Comparison of ENCODE assay signal across 20 cellular contexts in the genomic region with DNA sequence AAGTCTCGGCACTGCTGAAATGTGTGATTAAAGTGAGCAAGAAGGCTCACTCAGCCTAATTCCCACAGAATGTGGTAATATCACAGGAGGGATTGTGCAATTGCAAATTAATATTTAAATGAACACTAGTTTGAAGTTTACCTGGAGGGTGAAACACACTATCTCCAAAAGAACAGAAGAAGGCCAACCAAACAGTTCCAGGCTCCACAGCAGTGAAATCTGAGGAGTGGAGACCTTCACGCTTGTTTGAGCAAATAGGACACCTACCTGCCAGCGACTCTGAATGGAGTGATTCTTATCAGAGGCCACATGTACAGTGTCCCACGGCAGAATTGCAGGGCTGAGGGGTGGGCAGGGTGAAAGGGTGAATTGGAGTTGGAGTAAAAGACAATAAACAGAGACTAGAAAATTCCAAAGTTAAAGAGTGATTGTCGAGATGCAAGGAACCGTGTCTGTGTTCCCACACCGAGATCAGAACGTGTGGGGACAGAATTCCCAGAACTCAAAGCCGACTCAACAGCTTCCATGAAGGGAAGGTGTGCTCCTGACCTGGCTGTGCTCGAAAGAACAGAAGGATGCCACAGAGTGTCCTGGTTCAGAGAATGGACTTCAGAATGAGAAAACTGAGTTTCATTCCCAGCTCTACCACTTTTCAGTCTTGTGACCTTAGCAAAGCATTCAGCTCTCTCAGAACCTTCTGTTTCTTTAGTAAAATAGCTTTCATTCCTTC.
A peak's percentile ranks its signal among the peaks of the same experiment; 100 is the strongest.
DNase-seq lines count a peak whose midpoint lies in the region; ATAC-seq, FAIRE-seq and TF ChIP-seq lines count a peak whose summit lies in the region.
"Had no signal": no experiment of that assay in that cellular context is flagged by ENCODE, and none has a peak within 500 bp of the region (broad histone marks: within the 10 kb centered on the region; RNA-seq: fewer than 3 reads in every experiment).

No MANE protein-coding gene starts in this region.

- H3K4me3 ChIP-seq in GM12878 (no peak overlapping the region), psoas muscle (peak overlapping the region; percentile 19)
- H3K4me3 ChIP-seq: left ventricle myocardium inferior had no signal

- POLR2A ChIA-PET in GM12878 (lab: Charles Lee), result no interaction called here

- intact Hi-C loops in GM12878 (cut with micrococcal nuclease; ENCODE audit: unreplicated experiment) (no loop called here), psoas muscle (cut with DNase I) (no loop called here)
- intact Hi-C loops in activated T-helper 1 cell treated with anti-CD3 and anti-CD28 coated beads, Interleukin-12 subunit alpha, Interleukin-12 subunit beta, Interleukin-2, Interleukin-4 antibody, amounts not matched to agents 30 ng/mL and 10 ng/mL and 1 ng/mL, durations not matched to agents 14 hours and 24 hours and 36 hours (cut with micrococcal nuclease), result no loop called here

- in situ Hi-C loops in GM12878 (cut with MboI), result no loop called here

- peaks cover 7% of the 10 kb centered on the region for H3K27me3 Mint-ChIP-seq in activated T-helper 1 cell treated with anti-CD3 and anti-CD28 coated beads, Interleukin-12 subunit alpha, Interleukin-12 subunit beta, Interleukin-2, Interleukin-4 antibody, amounts not matched to agents 30 ng/mL and 10 ng/mL and 1 ng/mL, durations not matched to agents 14 hours and 24 hours and 36 hours (ENCODE audit: insufficient read depth)

- RAD21 ChIA-PET in GM12878 (lab: Charles Lee; ENCODE audit: unreplicated experiment), result no interaction called here

- H3K27me3 ChIP-seq in GM12878 (replicated peaks in 1 of 2; ENCODE audit: control insufficient read depth in 2 of 2, insufficient read depth in 2 of 2, low read length in 1 of 2) (no peaks in the 10 kb centered on the region), psoas muscle (ENCODE audit: insufficient read depth in 3 of 3, low read length in 2 of 3) (no peaks in the 10 kb centered on the region)

- H3K4me1 ChIP-seq in GM12878 (ENCODE audit: control insufficient read depth, insufficient read depth, low read length) (no peaks in the 10 kb centered on the region), psoas muscle (peaks cover 14% of the 10 kb centered on the region)
- H3K4me1 ChIP-seq: left ventricle myocardium inferior had no signal

- peak; percentile 64 for FAIRE-seq in GM12878 (lab: Jason Lieb, UNC)
- FAIRE-seq: astrocyte, endometrium had no signal

- H3K9ac ChIP-seq in GM12878 (ENCODE audit: control insufficient read depth, insufficient read depth, low read length), result no peak overlapping the region
- H3K9ac ChIP-seq: KMS-11 had no signal

- TF ChIP-seq RAD21 in Ishikawa (IDR thresholded peaks at IDR 0.05; ENCODE audit: low read depth), result no peak
- no peak for TF ChIP-seq RAD21 in GM12878 (IDR thresholded peaks at IDR 0.05; ENCODE audit: insufficient read depth, low read depth, low read length)

- H3K4me3 Mint-ChIP-seq in activated T-helper 1 cell treated with anti-CD3 and anti-CD28 coated beads, Interleukin-12 subunit alpha, Interleukin-12 subunit beta, Interleukin-2, Interleukin-4 antibody, amounts not matched to agents 30 ng/mL and 10 ng/mL and 1 ng/mL, durations not matched to agents 14 hours and 24 hours and 36 hours, result no peak overlapping the region
- H3K4me3 Mint-ChIP-seq: H9 had no signal

- SMC1A ChIA-PET in GM12878 (lab: Charles Lee; ENCODE audit: uncharacterized antibody, unreplicated experiment), result no interaction called here

- no peaks in the 10 kb centered on the region for H3K36me3 Mint-ChIP-seq in activated T-helper 1 cell treated with anti-CD3 and anti-CD28 coated beads, Interleukin-12 subunit alpha, Interleukin-12 subunit beta, Interleukin-2, Interleukin-4 antibody, amounts not matched to agents 30 ng/mL and 10 ng/mL and 1 ng/mL, durations not matched to agents 14 hours and 24 hours and 36 hours (ENCODE audit: low read depth)

- CTCF ChIA-PET in GM12878 (lab: Yijun Ruan, JAX), result no interaction called here

- H3K9me3 Mint-ChIP-seq in activated T-helper 1 cell treated with anti-CD3 and anti-CD28 coated beads, Interleukin-12 subunit alpha, Interleukin-12 subunit beta, Interleukin-2, Interleukin-4 antibody, amounts not matched to agents 30 ng/mL and 10 ng/mL and 1 ng/mL, durations not matched to agents 14 hours and 24 hours and 36 hours, result no peaks in the 10 kb centered on the region

- H3K36me3 ChIP-seq in GM12878 (ENCODE audit: control insufficient read depth in 2 of 2, insufficient read depth in 2 of 2, low read length in 1 of 2), result no peaks in the 10 kb centered on the region
- H3K36me3 ChIP-seq in psoas muscle (ENCODE audit: insufficient read depth in 1 of 2, low read depth in 1 of 2), result no peaks in the 10 kb centered on the region
- H3K36me3 ChIP-seq: left ventricle myocardium inferior had no signal

- TF ChIP-seq CTCF in GM12878 (IDR thresholded peaks at IDR 0.05 in 2 of 3, conservative IDR thresholded peaks at IDR 0.05 in 1 of 3; ENCODE audit: control insufficient read depth in 2 of 3, extremely low read depth in 1 of 3, insufficient read depth in 1 of 3, low read depth in 3 of 3, low read length in 3 of 3) (no peak), psoas muscle (IDR thresholded peaks at IDR 0.05) (no peak)

- no peak for TF ChIP-seq POLR2A in GM12878 (IDR thresholded peaks at IDR 0.05; ENCODE audit: low read depth, low read length)

- H3K79me2 ChIP-seq in GM12878 (ENCODE audit: control insufficient read depth, insufficient read depth, low read length), result no peaks in the 10 kb centered on the region

- no peak overlapping the region for H2AFZ ChIP-seq in GM12878 (ENCODE audit: control insufficient read depth, low read depth, low read length)

- ATAC-seq in GM12878, result no peak
- ATAC-seq in psoas muscle, result peak in 1 of 4 donors; percentile 25
- no peak for ATAC-seq in HG03571 (IDR thresholded peaks at IDR 0.05; ENCODE audit: unreplicated experiment)

- DNase-seq in GM12878 (ENCODE audit: low read depth, low spot score), result no peak
- peak; percentile 20 for DNase-seq in kidney tubule cell (ENCODE audit: low spot score)
- no peak for DNase-seq in psoas muscle
- no peak for DNase-seq in activated T-helper 1 cell treated with anti-CD3 and anti-CD28 coated beads, Interleukin-12 subunit alpha, Interleukin-12 subunit beta, Interleukin-2, Interleukin-4 antibody, amounts not matched to agents 30 ng/mL and 10 ng/mL and 1 ng/mL, durations not matched to agents 14 hours and 24 hours and 36 hours (ENCODE audit: low spot score)
- DNase-seq in activated gamma-delta T cell treated with Interleukin-2 at 50 U/mL for 16 hours, result no peak
- DNase-seq: activated CD4-positive, alpha-beta T cell treated with anti-CD3 and anti-CD28 coated beads, Interleukin-2, amount 50 U/mL, for 1 hour; activated naive CD4-positive, alpha-beta T cell treated with anti-CD3 and anti-CD28 coated beads, Interleukin-2, amount 50 U/mL, for 16 hours; activated T-cell treated with anti-CD3 and anti-CD28 coated beads for 4 hours; H9; left ventricle myocardium inferior; NCI-H1092; NCI-H2081; NCI-H524 treated with DMSO at 0.1 percent for 48 hours; substantia nigra had no signal

- no peaks in the 10 kb centered on the region for H4K20me1 ChIP-seq in GM12878 (ENCODE audit: control insufficient read depth, insufficient read depth)

- H3K27ac ChIP-seq in GM12878 (ENCODE audit: control insufficient read depth, insufficient read depth) (no peak overlapping the region), psoas muscle (no peak overlapping the region)
- H3K27ac ChIP-seq: HL-60, KMS-11, left ventricle myocardium inferior had no signal

- TF ChIP-seq EP300 in Ishikawa (IDR thresholded peaks at IDR 0.05; ENCODE audit: borderline replicate concordance), result peak; percentile 57; the same call in 1 of the 2 replicates
- no peak for TF ChIP-seq EP300 in GM12878 (IDR thresholded peaks at IDR 0.05; ENCODE audit: borderline replicate concordance in 1 of 2, control insufficient read depth in 1 of 2, low read depth in 2 of 2, low read length in 2 of 2)

- 38% methylated on average over 10 of the region's 10 CpGs for WGBS in GM12878 (ENCODE audit: insufficient coverage, insufficient replicate concordance, low lambda C conversion rate, missing lambda C conversion rate)
- WGBS in psoas muscle, 3 donors, result 54 to 73% (median 60%) methylated on average over 10 of the region's 10 CpGs

- BruUV-seq in GM12878 (replicated peaks; lab: Mats Ljungman, UMichigan), result no TSS peak

- H3K9me3 ChIP-seq in GM12878 (replicated peaks; ENCODE audit: control insufficient read depth, insufficient read depth, low read length) (no peaks in the 10 kb centered on the region), psoas muscle (no peaks in the 10 kb centered on the region)
- H3K9me3 ChIP-seq: left ventricle myocardium inferior had no signal

- no peak overlapping the region for H3K27ac Mint-ChIP-seq in activated T-helper 1 cell treated with anti-CD3 and anti-CD28 coated beads, Interleukin-12 subunit alpha, Interleukin-12 subunit beta, Interleukin-2, Interleukin-4 antibody, amounts not matched to agents 30 ng/mL and 10 ng/mL and 1 ng/mL, durations not matched to agents 14 hours and 24 hours and 36 hours
- H3K27ac Mint-ChIP-seq: H9 had no signal

- H3K4me1 Mint-ChIP-seq in activated T-helper 1 cell treated with anti-CD3 and anti-CD28 coated beads, Interleukin-12 subunit alpha, Interleukin-12 subunit beta, Interleukin-2, Interleukin-4 antibody, amounts not matched to agents 30 ng/mL and 10 ng/mL and 1 ng/mL, durations not matched to agents 14 hours and 24 hours and 36 hours (ENCODE audit: low read depth), result no peaks in the 10 kb centered on the region

- H3K4me2 ChIP-seq in GM12878 (ENCODE audit: control insufficient read depth, insufficient read depth), result no peak overlapping the region
- H3K4me2 ChIP-seq: KMS-11 had no signal

TF ChIP-seq in Ishikawa, 13 proteins besides CTCF, POLR2A, EP300 and RAD21 (continues in another document):
- TF ChIP-seq CREB1 (IDR thresholded peaks at IDR 0.05; ENCODE audit: low read depth) (no peak), NFIC (IDR thresholded peaks at IDR 0.05) (peak; percentile 45), ZBTB7A (IDR thresholded peaks at IDR 0.05; ENCODE audit: low read depth) (no peak), YY1 (IDR thresholded peaks at IDR 0.05; ENCODE audit: low read depth) (0 out of 2 replicates have a peak, but pooled peaks have one; percentile 50)
- TF ChIP-seq, protein P1, sequence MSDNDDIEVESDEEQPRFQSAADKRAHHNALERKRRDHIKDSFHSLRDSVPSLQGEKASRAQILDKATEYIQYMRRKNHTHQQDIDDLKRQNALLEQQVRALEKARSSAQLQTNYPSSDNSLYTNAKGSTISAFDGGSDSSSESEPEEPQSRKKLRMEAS (IDR thresholded peaks at IDR 0.05), result peak; percentile 46

TF ChIP-seq in GM12878, 131 proteins besides CTCF, POLR2A, EP300 and RAD21 (continues in another document):
- TF ChIP-seq ETV6 (conservative IDR thresholded peaks at IDR 0.05 in 1 of 2, IDR thresholded peaks at IDR 0.05 in 1 of 2; ENCODE audit: borderline replicate concordance in 1 of 2, low read depth in 1 of 2), result no peak
- no peak for TF ChIP-seq POLR2AphosphoS5 (IDR thresholded peaks at IDR 0.05; ENCODE audit: low read length)
- no peak for TF ChIP-seq ZNF384 (IDR thresholded peaks at IDR 0.05; ENCODE audit: borderline replicate concordance, low read depth, low read length)
- TF ChIP-seq KDM1A (IDR thresholded peaks at IDR 0.05; ENCODE audit: borderline replicate concordance), result no peak
- TF ChIP-seq ZNF622 (IDR thresholded peaks at IDR 0.05), result no peak
- no peak for TF ChIP-seq CHD2 (IDR thresholded peaks at IDR 0.05; ENCODE audit: borderline replicate concordance, low read depth, low read length)
- no peak for TF ChIP-seq RELA (IDR thresholded peaks at IDR 0.05; ENCODE audit: borderline replicate concordance, partially characterized antibody)
